ENCODE assay signal across 11 cellular contexts in the genomic region with DNA sequence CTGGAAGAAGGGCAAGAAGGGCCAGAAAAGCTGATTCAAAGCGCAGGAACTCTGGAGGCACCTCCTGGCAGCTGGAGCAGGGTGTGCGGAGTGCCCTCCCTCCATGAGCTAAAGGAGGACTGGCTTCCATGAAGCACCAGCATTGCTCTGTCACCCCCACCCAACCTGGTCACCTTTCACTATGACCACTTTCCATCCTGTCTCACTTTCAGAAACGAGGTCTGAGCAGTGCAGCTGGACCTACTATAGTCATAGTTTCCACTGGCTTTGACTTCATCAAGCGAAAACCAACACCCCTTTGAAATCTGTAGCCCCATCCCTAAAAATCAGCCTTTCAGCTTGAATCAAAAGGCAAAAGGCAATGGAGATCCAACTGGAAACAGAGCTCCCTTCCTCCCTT.
DNase-seq lines count a peak whose midpoint lies in the region; ATAC-seq and TF ChIP-seq lines count a peak whose summit lies in the region.
"Had no signal": no experiment of that assay in that cellular context is flagged by ENCODE, and none has a peak within 500 bp of the region (broad histone marks: within the 10 kb centered on the region; RNA-seq: fewer than 3 reads in every experiment).

No MANE protein-coding gene starts in this region.

- peak overlapping the region in 3 of 10 donors; percentile 41 to 82 (median 77) for H3K4me3 Mint-ChIP-seq in naive thymus-derived CD4-positive, alpha-beta T cell

- H3K36me3 ChIP-seq in naive thymus-derived CD4-positive, alpha-beta T cell (ENCODE audit: control insufficient read depth in 2 of 3, insufficient read depth in 3 of 3, low read length in 3 of 3): no peaks in the 10 kb centered on the region
- H3K36me3 ChIP-seq in Peyer's patch (no peaks in the 10 kb centered on the region), BE2C (no peaks in the 10 kb centered on the region)

- H3K27me3 Mint-ChIP-seq in naive thymus-derived CD4-positive, alpha-beta T cell: no peaks in the 10 kb centered on the region

- H3K9me3 ChIP-seq in naive thymus-derived CD4-positive, alpha-beta T cell (ENCODE audit: control insufficient read depth in 2 of 3, low read length in 3 of 3): no peaks in the 10 kb centered on the region
- no peaks in the 10 kb centered on the region for H3K9me3 ChIP-seq in Peyer's patch
- no peaks in the 10 kb centered on the region for H3K9me3 ChIP-seq in BE2C
- H3K9me3 ChIP-seq: A549 had no signal

- H3K27ac ChIP-seq in naive thymus-derived CD4-positive, alpha-beta T cell (ENCODE audit: low read depth, low read length): peak overlapping the region; percentile 62
- peak overlapping the region in 1 of 4 donors; percentile 53 for H3K27ac ChIP-seq in Peyer's patch
- H3K27ac ChIP-seq: A549, parathyroid adenoma had no signal

- CTCF ChIA-PET in naive thymus-derived CD4-positive, alpha-beta T cell (lab: Charles Lee): interaction anchor here (1.2 to 4.2 kb wide), 7 partner anchors 8 to 208 kb away, joined by 4 to 26 read pairs (median 5); no protein-coding TSS in a partner anchor

- TF ChIP-seq POLR2A in Peyer's patch (IDR thresholded peaks at IDR 0.05): no peak

- H3K9me3 Mint-ChIP-seq in naive thymus-derived CD4-positive, alpha-beta T cell: no peaks in the 10 kb centered on the region

- POLR2A ChIA-PET in naive thymus-derived CD4-positive, alpha-beta T cell (lab: Charles Lee): interaction anchor here (0.7 to 6.7 kb wide), 11 partner anchors 10 to 897 kb away, joined by 3 to 43 read pairs (median 4); a partner anchor contains a TSS

- no peak overlapping the region for H3K4me3 ChIP-seq in naive thymus-derived CD4-positive, alpha-beta T cell (ENCODE audit: low read length)
- H3K4me3 ChIP-seq in Peyer's patch (no peak overlapping the region), BE2C (ENCODE audit: low read depth, low read length) (no peak overlapping the region)
- H3K4me3 ChIP-seq: A549 had no signal

- H3K27me3 ChIP-seq in naive thymus-derived CD4-positive, alpha-beta T cell (ENCODE audit: control insufficient read depth in 2 of 2, insufficient read depth in 2 of 2, low read length in 2 of 2): no peaks in the 10 kb centered on the region
- H3K27me3 ChIP-seq in Peyer's patch: no peaks in the 10 kb centered on the region
- H3K27me3 ChIP-seq in BE2C: no peaks in the 10 kb centered on the region; the same call in 1 of the 2 replicates

- H3K4me1 ChIP-seq in naive thymus-derived CD4-positive, alpha-beta T cell (ENCODE audit: control insufficient read depth in 2 of 2, insufficient read depth in 2 of 2, low read length in 2 of 2): peaks cover 41 to 70% of the 10 kb centered on the region in 2 donors
- H3K4me1 ChIP-seq in Peyer's patch: no peaks in the 10 kb centered on the region
- no peaks in the 10 kb centered on the region for H3K4me1 ChIP-seq in BE2C
- H3K4me1 ChIP-seq: A549, parathyroid adenoma had no signal

- intact Hi-C loops in naive thymus-derived CD4-positive, alpha-beta T cell (cut with micrococcal nuclease): loop anchor here (5.0 kb wide), 4 partner anchors 376 to 1219 kb away; a partner anchor contains a TSS
- intact Hi-C loops in left ventricle myocardium superior (cut with micrococcal nuclease): no loop called here

- H3K36me3 Mint-ChIP-seq in naive thymus-derived CD4-positive, alpha-beta T cell: no peaks in the 10 kb centered on the region

- no peak for TF ChIP-seq CTCF in Peyer's patch (IDR thresholded peaks at IDR 0.05)
- TF ChIP-seq CTCF in BE2C (IDR thresholded peaks at IDR 0.05; ENCODE audit: low read depth, low read length): no peak

- peak; percentile 25 to 41 for DNase-seq in activated CD4-positive, alpha-beta T cell treated with anti-CD3 and anti-CD28 coated beads, Interleukin-2, amount 50 U/mL, for 48 hours
- DNase-seq in activated CD4-positive, alpha-beta T cell treated with anti-CD3 and anti-CD28 coated beads, Interleukin-2, amount 50 U/mL, for 4 hours: no peak
- DNase-seq in naive thymus-derived CD4-positive, alpha-beta T cell: no peak
- DNase-seq in Peyer's patch (no peak), left ventricle myocardium superior (no peak), BE2C (no peak)
- DNase-seq: NCI-H446 treated with DMSO at 0.1 percent for 48 hours had no signal

- H3K4me1 Mint-ChIP-seq in naive thymus-derived CD4-positive, alpha-beta T cell: peaks cover 26 to 49% (median 37%) of the 10 kb centered on the region in 7 donors

- ATAC-seq in GM21526 (IDR thresholded peaks at IDR 0.05; ENCODE audit: low FRiP score, unreplicated experiment) (peak; percentile 82), HG03159 (IDR thresholded peaks at IDR 0.05; ENCODE audit: unreplicated experiment) (peak; percentile 81), left ventricle myocardium superior (no peak)
- no peak for ATAC-seq in naive thymus-derived CD4-positive, alpha-beta T cell
- ATAC-seq: A549 had no signal

- peak overlapping the region in 3 of 9 donors; percentile 71 to 94 (median 83) for H3K27ac Mint-ChIP-seq in naive thymus-derived CD4-positive, alpha-beta T cell

Comparison
In these comparisons a context has a peak if more than half of its experiments do, and no peak if none do; other contexts are left out.
1. DNase-seq: peak in activated CD4-positive, alpha-beta T cell treated with anti-CD3 and anti-CD28 coated beads, Interleukin-2, amount 50 U/mL, for 48 hours (2 of 2); none in activated CD4-positive, alpha-beta T cell treated with anti-CD3 and anti-CD28 coated beads, Interleukin-2, amount 50 U/mL, for 4 hours (0 of 2), naive thymus-derived CD4-positive, alpha-beta T cell (0 of 9), Peyer's patch (0 of 3), left ventricle myocardium superior (single experiment) and BE2C (single experiment).
2. ATAC-seq: peak in GM21526 (single experiment) and HG03159 (single experiment); none in naive thymus-derived CD4-positive, alpha-beta T cell (single experiment) and left ventricle myocardium superior (single experiment).